ENCODE assay signal across 18 cellular contexts in genomic region chr1:206105612-206106011, GRCh38. TPM values are rescaled to one million over a fixed set of nuclear protein-coding genes. Genes with fewer than 3 reads are reported as not detected.
A peak's percentile ranks its signal among the peaks of the same experiment; 100 is the strongest.
DNase-seq lines count a peak whose midpoint lies in the region; ATAC-seq and TF ChIP-seq lines count a peak whose summit lies in the region.
"Had no signal": no experiment of that assay in that cellular context is flagged by ENCODE, and none has a peak within 500 bp of the region (broad histone marks: within the 10 kb centered on the region; RNA-seq: fewer than 3 reads in every experiment).

No MANE protein-coding gene starts in this region.

- no peaks in the 10 kb centered on the region for H3K9me3 Mint-ChIP-seq in MCF 10A (ENCODE audit: unreplicated experiment)

- CTCF ChIA-PET in mammary epithelial cell (lab: Charles Lee; ENCODE audit: low non-redundant PET) (interaction anchor here (1.4 kb wide), 1 partner anchor 128 kb away, joined by 11 read pairs; no protein-coding TSS in a partner anchor), MCF 10A (lab: Yijun Ruan, JAX) (interaction anchor here (0.6 to 26.9 kb wide), 40 partner anchors 9 to 459 kb away, joined by 3 to 517 read pairs (median 6); partner anchors contain the start of gene RAB7B)

- H3K36me3 ChIP-seq in mammary epithelial cell (ENCODE audit: insufficient read depth, low read length): no peaks in the 10 kb centered on the region
- H3K36me3 ChIP-seq: BE2C, HAP-1, SJCRH30 had no signal

- H3K79me2 ChIP-seq in mammary epithelial cell (ENCODE audit: insufficient read depth, low read length): no peaks in the 10 kb centered on the region

- no peak overlapping the region for H2AFZ ChIP-seq in mammary epithelial cell (ENCODE audit: low read depth, low read length)

- no peak overlapping the region for H3K27ac Mint-ChIP-seq in MCF 10A (ENCODE audit: low read depth, unreplicated experiment)

- ATAC-seq in GM18861 (IDR thresholded peaks at IDR 0.05; ENCODE audit: unreplicated experiment): no peak

- DNase-seq in mammary epithelial cell: peak; percentile 38
- no peak for DNase-seq in MCF 10A (ENCODE audit: unreplicated experiment)
- DNase-seq in RKO (ENCODE audit: low spot score): peak; percentile 10
- no peak for DNase-seq in epithelial cell of prostate (ENCODE audit: low read depth, low spot score)
- no peak for DNase-seq in GM03348 (ENCODE audit: low spot score)
- DNase-seq in pons (ENCODE audit: low spot score): no peak
- DNase-seq: BE2C; CD4-positive, alpha-beta memory T cell; GF-D8; MV-4-11; NCI-H1694 treated with DMSO at 0.1 percent for 48 hours; NCI-H2107; NCI-H82; SJCRH30 had no signal

- no peak overlapping the region for H3K27ac ChIP-seq in mammary epithelial cell (ENCODE audit: insufficient read depth, low read depth, low read length)
- peak overlapping the region; percentile 63 for H3K27ac ChIP-seq in epithelial cell of prostate
- H3K27ac ChIP-seq: SJCRH30 had no signal

- H3K4me2 ChIP-seq in mammary epithelial cell (ENCODE audit: insufficient read depth, low read depth, low read length): no peak overlapping the region

- H4K20me1 ChIP-seq in mammary epithelial cell (ENCODE audit: insufficient read depth, low read length): no peaks in the 10 kb centered on the region

- H3K27me3 Mint-ChIP-seq in MCF 10A (ENCODE audit: insufficient read depth, unreplicated experiment): peaks cover 15% of the 10 kb centered on the region

- TF ChIP-seq CTCF in mammary epithelial cell (conservative IDR thresholded peaks at IDR 0.05 in 1 of 2, IDR thresholded peaks at IDR 0.05 in 1 of 2; ENCODE audit: extremely low read depth in 1 of 2, insufficient read depth in 1 of 2, low read depth in 1 of 2, low read length in 2 of 2) (no peak), MCF 10A (IDR thresholded peaks at IDR 0.05; ENCODE audit: unreplicated experiment) (no peak)

- no peaks in the 10 kb centered on the region for H3K36me3 Mint-ChIP-seq in MCF 10A (ENCODE audit: insufficient read depth, unreplicated experiment)
- H3K36me3 Mint-ChIP-seq: CD4-positive, alpha-beta memory T cell had no signal

- POLR2A ChIA-PET in MCF 10A (lab: Yijun Ruan, JAX): interaction anchor here (0.6 to 5.1 kb wide), 16 partner anchors 22 to 384 kb away, joined by 3 to 68 read pairs (median 4); partner anchors contain the start of gene RAB7B

- BruUV-seq in mammary epithelial cell (replicated peaks; lab: Mats Ljungman, UMichigan): no TSS peak
- BruUV-seq in MCF 10A (replicated peaks; lab: Mats Ljungman, UMichigan): no TSS peak

- no peaks in the 10 kb centered on the region for H3K27me3 ChIP-seq in mammary epithelial cell (ENCODE audit: insufficient read depth, low read length)
- H3K27me3 ChIP-seq: BE2C had no signal

- intact Hi-C loops in mammary epithelial cell (cut with micrococcal nuclease): loop anchor here (1.0 to 5.0 kb wide), 6 partner anchors 75 to 328 kb away; partner anchors contain the start of gene RAB29
- intact Hi-C loops in MCF 10A (cut with micrococcal nuclease): loop anchor here (1.0 kb wide), 5 partner anchors 75 to 446 kb away; no protein-coding TSS in a partner anchor

- H3K9ac ChIP-seq in mammary epithelial cell (ENCODE audit: insufficient read depth, low read length): no peak overlapping the region

- no peaks in the 10 kb centered on the region for H3K9me3 ChIP-seq in mammary epithelial cell (replicated peaks; ENCODE audit: insufficient read depth, low read length)
- H3K9me3 ChIP-seq: BE2C, HAP-1, SJCRH30 had no signal

- peaks cover 6% of the 10 kb centered on the region for H3K4me1 Mint-ChIP-seq in MCF 10A (ENCODE audit: insufficient read depth, unreplicated experiment)

- dilution Hi-C loops in mammary epithelial cell (cut with HindIII; ENCODE audit: low sequenced_read_pairs): loop anchor here (25.0 kb wide), 1 partner anchor 193 kb away; no protein-coding TSS in a partner anchor

- WGBS in mammary epithelial cell (ENCODE audit: low coverage, missing lambda C conversion rate): 60% methylated on average over 3 of the region's 3 CpGs

- H3K4me3 ChIP-seq in mammary epithelial cell (replicated peaks in 1 of 3; ENCODE audit: insufficient read depth in 1 of 3, low read depth in 2 of 3, low read length in 3 of 3): no peak overlapping the region
- H3K4me3 ChIP-seq: GM12878, HAP-1, SJCRH30 had no signal

- in situ Hi-C loops in mammary epithelial cell (cut with MboI; ENCODE audit: low sequenced_read_pairs in 2 of 2): loop anchor here (5.0 to 25.0 kb wide), 4 partner anchors 123 to 318 kb away; partner anchors contain the start of gene RAB29 (in 1 of the 2)

- H3K4me1 ChIP-seq in mammary epithelial cell (ENCODE audit: insufficient read depth, low read length): peaks cover 7% of the 10 kb centered on the region
- H3K4me1 ChIP-seq: BE2C, HAP-1, SJCRH30 had no signal

- H3K4me3 Mint-ChIP-seq in MCF 10A (ENCODE audit: unreplicated experiment): no peak overlapping the region
- H3K4me3 Mint-ChIP-seq: CD4-positive, alpha-beta memory T cell had no signal

RNA-seq across cellular contexts. Expression of gene AVPR1B, which starts 11.6 kb away (rescaled TPM):
- total RNA-seq in mammary epithelial cell: not detected
- polyA plus RNA-seq in mammary epithelial cell: not detected
- not detected for polyA minus RNA-seq in mammary epithelial cell
- total RNA-seq in MCF 10A (2022): not detected in 2 replicates
- total RNA-seq: A172; CD4-positive, alpha-beta memory T cell; GM12878 had no signal
- polyA plus RNA-seq: CD4-positive, alpha-beta memory T cell; GM12878 had no signal

RNA-seq across cellular contexts. Expression of gene RHEX, which starts 52.6 kb away (rescaled TPM):
- not detected for total RNA-seq in mammary epithelial cell
- not detected for polyA plus RNA-seq in mammary epithelial cell
- polyA minus RNA-seq in mammary epithelial cell: not detected
- total RNA-seq in MCF 10A (2022): not detected in 2 replicates
- total RNA-seq: A172, SJCRH30 had no signal

Comparison
In these comparisons a context has a peak if more than half of its experiments do, and no peak if none do; other contexts are left out.
1. DNase-seq: peak in mammary epithelial cell (single experiment) and RKO (single experiment); none in MCF 10A (single experiment), epithelial cell of prostate (single experiment), GM03348 (single experiment) and pons (single experiment).